In the genomic region with DNA sequence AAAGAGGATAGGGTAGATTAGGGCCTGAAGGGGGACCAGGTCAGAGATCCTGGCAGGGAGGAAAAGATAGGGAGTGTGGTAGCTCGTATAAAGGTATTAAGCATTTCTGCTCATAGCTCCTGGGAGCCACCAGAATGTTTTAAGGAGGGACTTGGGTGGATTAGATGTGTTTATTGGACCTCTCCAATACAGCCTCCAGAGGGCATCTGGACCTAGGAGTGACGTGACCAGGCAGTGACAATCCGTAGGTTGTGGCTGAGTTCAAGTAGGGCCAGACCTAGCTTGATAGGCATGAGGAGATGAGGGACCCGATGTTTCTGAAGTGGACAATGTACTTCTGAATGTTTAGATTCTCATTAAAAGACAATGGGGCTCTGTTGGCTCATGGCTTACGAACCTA, we compare ENCODE assay signal across 21 cellular contexts.
"Had no signal": no experiment of that assay in that cellular context is flagged by ENCODE, and none has a peak within 500 bp of the region (broad histone marks: within the 10 kb centered on the region; RNA-seq: fewer than 3 reads in every experiment).

No MANE protein-coding gene starts in this region.

- H3K36me3 ChIP-seq: ascending aorta, breast epithelium, gastroesophageal sphincter, heart right ventricle, prostate gland had no signal

- FAIRE-seq: islet of Langerhans had no signal

- DNase-seq: activated CD4-positive, alpha-beta T cell treated with anti-CD3 and anti-CD28 coated beads, Interleukin-2, amount 50 U/mL, for 48 hours; activated CD8-positive, alpha-beta memory T cell treated with anti-CD3 and anti-CD28 coated beads, Interleukin-2, amount 10 ng/mL, durations not matched to agents 7 days and 5 days; activated naive CD4-positive, alpha-beta T cell treated with anti-CD3 and anti-CD28 coated beads for 36 hours; activated T-cell treated with anti-CD3 and anti-CD28 coated beads, Interleukin-2, amount 50 U/mL, for 1 hour; cerebellar nuclear complex; heart right ventricle; midbrain; right cardiac atrium; stimulated activated CD4-positive, alpha-beta T cell treated with anti-CD3 and anti-CD28 coated beads, Interleukin-4, amount 100 ng/mL, for 24 hours; stimulated activated naive CD4-positive, alpha-beta T cell; T-helper 9 cell; trophoblast cell had no signal

- H3K4me3 ChIP-seq: ascending aorta, breast epithelium, gastroesophageal sphincter, heart right ventricle, lung, prostate gland, skin epidermis had no signal

- H3K4me3 Mint-ChIP-seq: activated CD8-positive, alpha-beta memory T cell treated with anti-CD3 and anti-CD28 coated beads, Interleukin-2, amount 10 ng/mL, durations not matched to agents 7 days and 5 days; activated naive CD4-positive, alpha-beta T cell treated with anti-CD3 and anti-CD28 coated beads for 36 hours; neural crest cell had no signal

- H3K9me3 ChIP-seq: ascending aorta, breast epithelium, gastroesophageal sphincter, heart right ventricle, prostate gland had no signal

- H3K27ac ChIP-seq: ascending aorta, breast epithelium, gastroesophageal sphincter, heart right ventricle, prostate gland, skin epidermis had no signal

- H3K9me3 Mint-ChIP-seq: activated naive CD4-positive, alpha-beta T cell treated with anti-CD3 and anti-CD28 coated beads for 36 hours; activated T-helper 2 cell treated with anti-CD3 and anti-CD28 coated beads, Interferon-gamma antibody, Interleukin-2, Interleukin-4, amounts not matched to agents 10 μg/mL and 5 μg/mL and 100 μg/mL, durations not matched to agents 14 hours and 24 hours and 36 hours had no signal

- H3K27ac Mint-ChIP-seq: activated CD8-positive, alpha-beta memory T cell treated with anti-CD3 and anti-CD28 coated beads, Interleukin-2, amount 10 ng/mL, durations not matched to agents 7 days and 5 days; activated naive CD4-positive, alpha-beta T cell treated with anti-CD3 and anti-CD28 coated beads for 36 hours; activated T-helper 2 cell treated with anti-CD3 and anti-CD28 coated beads, Interferon-gamma antibody, Interleukin-2, Interleukin-4, amounts not matched to agents 10 μg/mL and 5 μg/mL and 100 μg/mL, durations not matched to agents 14 hours and 24 hours and 36 hours had no signal

- ATAC-seq: activated CD8-positive, alpha-beta memory T cell treated with anti-CD3 and anti-CD28 coated beads, Interleukin-2, amount 10 ng/mL, durations not matched to agents 7 days and 5 days; gastroesophageal sphincter; heart right ventricle; right cardiac atrium had no signal

- H3K36me3 Mint-ChIP-seq: activated CD8-positive, alpha-beta memory T cell treated with anti-CD3 and anti-CD28 coated beads, Interleukin-2, amount 10 ng/mL, durations not matched to agents 7 days and 5 days had no signal

- H3K4me1 ChIP-seq: ascending aorta, breast epithelium, prostate gland had no signal

- H3K27me3 ChIP-seq: ascending aorta, gastroesophageal sphincter had no signal
